20 cellular contexts compared by ENCODE assay signal in genomic region chr2:10954416-10954815, GRCh38. TPM values are rescaled to one million over a fixed set of nuclear protein-coding genes. Genes with fewer than 3 reads are reported as not detected.
"Had no signal": no experiment of that assay in that cellular context is flagged by ENCODE, and none has a peak within 500 bp of the region (broad histone marks: within the 10 kb centered on the region; RNA-seq: fewer than 3 reads in every experiment).

No MANE protein-coding gene starts in this region.

- H3K27ac ChIP-seq: colonic mucosa, hepatocyte, neutrophil, right atrium auricular region, testis, transverse colon had no signal

- ATAC-seq: left colon, left ventricle myocardium superior had no signal

- H3K4me3 Mint-ChIP-seq: endodermal cell; naive B cell; stimulated activated naive CD8-positive, alpha-beta T cell treated with anti-CD3 and anti-CD28 coated beads, Interleukin-15, Interleukin-2, amounts not matched to agents 100 ng/mL and 50 ng/mL, for 24 hours had no signal

- H3K9me3 ChIP-seq: colonic mucosa, neutrophil, right atrium auricular region, testis, transverse colon had no signal

- H2AFZ ChIP-seq: hepatocyte had no signal

- H3K4me1 ChIP-seq: colonic mucosa, right atrium auricular region, testis, transverse colon had no signal

- H3K4me2 ChIP-seq: hepatocyte had no signal

- H3K27me3 ChIP-seq: colonic mucosa, hepatocyte, right atrium auricular region, testis, transverse colon had no signal

- H3K4me3 ChIP-seq: colonic mucosa, hepatocyte, lung, right atrium auricular region, testis, transverse colon had no signal

- H3K27ac Mint-ChIP-seq: endodermal cell; stimulated activated naive CD8-positive, alpha-beta T cell treated with anti-CD3 and anti-CD28 coated beads, Interleukin-15, Interleukin-2, amounts not matched to agents 100 ng/mL and 50 ng/mL, for 24 hours had no signal

- H3K36me3 ChIP-seq: colonic mucosa, neutrophil, right atrium auricular region, transverse colon had no signal

- DNase-seq: cerebellar nuclear complex; colonic mucosa; dermis blood vessel endothelial cell; endodermal cell; foreskin melanocyte; left colon; left ventricle myocardium superior; naive B cell; small intestine; stimulated activated CD4-positive, alpha-beta T cell treated with anti-CD3 and anti-CD28 coated beads, Interleukin-12 subunit alpha, Interleukin-12 subunit beta, amount 100 ng/mL, for 4 hours; stimulated activated CD4-positive, alpha-beta T cell treated with anti-CD3 and anti-CD28 coated beads, Interleukin-2, amount 100 ng/mL, for 48 hours; testis; transverse colon had no signal

RNA-seq across cellular contexts. Expression of gene KCNF1, which starts 42.7 kb away (rescaled TPM):
- total RNA-seq: osteocyte, subcutaneous adipose tissue had no signal
